In the genomic region with DNA sequence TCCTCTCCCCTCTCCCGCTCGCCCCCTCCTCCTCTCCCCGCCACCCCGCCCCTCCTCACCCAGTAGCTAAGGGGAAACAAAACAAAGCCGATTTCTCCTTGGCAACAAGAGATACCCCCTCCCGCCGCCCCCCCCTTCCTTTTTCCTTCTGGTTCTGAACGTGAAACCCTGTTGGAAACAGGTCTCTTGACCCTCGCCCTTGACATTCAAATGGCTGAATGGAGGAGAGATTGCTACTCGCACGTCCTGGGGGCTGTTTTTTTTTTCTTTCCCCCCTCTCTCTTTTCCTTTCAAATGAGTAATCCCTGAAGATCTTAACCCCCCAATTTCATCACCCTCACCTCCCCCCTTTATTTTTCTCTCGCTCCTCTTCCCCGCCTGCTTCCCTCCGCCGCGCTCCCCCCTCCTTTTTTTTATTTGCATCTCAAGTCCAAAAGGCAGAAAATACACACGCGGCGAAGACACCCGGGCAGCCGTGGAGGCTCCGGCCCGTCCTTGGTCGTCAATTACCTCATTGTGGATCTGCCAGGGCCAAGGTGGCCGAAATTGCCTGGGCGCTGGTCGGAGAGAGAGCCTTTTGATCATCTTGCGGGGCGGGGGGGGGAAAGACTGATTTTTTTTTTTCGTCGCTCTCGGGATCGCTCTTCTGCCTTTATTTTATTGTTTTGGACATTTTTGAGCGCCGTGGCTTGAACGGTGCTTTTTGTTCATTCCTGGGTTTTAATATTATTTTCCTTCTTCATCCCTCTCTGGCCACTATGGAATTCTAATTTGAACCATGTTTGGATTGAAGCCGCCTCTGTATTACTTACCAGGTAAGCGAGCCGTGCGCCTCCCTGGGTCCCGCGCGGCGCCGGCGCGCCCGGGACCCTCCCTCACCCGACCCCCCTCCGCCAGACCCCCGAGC, we compare ENCODE assay signal across 8 cellular contexts. TPM values are rescaled to one million over a fixed set of nuclear protein-coding genes. Genes with fewer than 3 reads are reported as not detected.
DNase-seq lines count a peak whose midpoint lies in the region; ATAC-seq and TF ChIP-seq lines count a peak whose summit lies in the region.

No MANE protein-coding gene starts in this region.

- ATAC-seq in lung (ENCODE audit: insufficient read depth, low FRiP score) = no peak

- peak overlapping the region; percentile 92 to 98 for H3K9ac ChIP-seq in colonic mucosa (ENCODE audit: low read depth in 2 of 2, low read length in 2 of 2)

- peak overlapping the region; percentile 98 for H3K4me3 Mint-ChIP-seq in type B pancreatic cell

- 1% methylated on average over 50 to 51 of the region's 51 CpGs for WGBS in lung, 2 donors

- intact Hi-C loops in colonic mucosa (cut with DNase I) = loop anchor here (10.0 kb wide), 1 partner anchor 131 kb away; no protein-coding TSS in a partner anchor

- peak overlapping the region; percentile 91 for H3K27ac Mint-ChIP-seq in type B pancreatic cell

- no peaks in the 10 kb centered on the region for H3K36me3 Mint-ChIP-seq in type B pancreatic cell

- TF ChIP-seq CTCF in colonic mucosa (IDR thresholded peaks at IDR 0.05) (no peak), lung (IDR thresholded peaks at IDR 0.05; ENCODE audit: control extremely low read depth, extremely low read depth) (no peak), type B pancreatic cell (conservative IDR thresholded peaks at IDR 0.05) (no peak)

- peak overlapping the region; percentile 65 for H3K4me3 ChIP-seq in colonic mucosa
- H3K4me3 ChIP-seq in lung = peak overlapping the region; percentile 75

- H3K9me3 ChIP-seq in colonic mucosa (no peaks in the 10 kb centered on the region), lung (ENCODE audit: control insufficient read depth in 2 of 2, insufficient read depth in 1 of 2, low read length in 1 of 2) (no peaks in the 10 kb centered on the region)

- H3K4me1 ChIP-seq in colonic mucosa (peaks cover 8% of the 10 kb centered on the region), lung (ENCODE audit: control insufficient read depth in 2 of 2, insufficient read depth in 2 of 2, low read length in 2 of 2) (peaks cover 3 to 10% of the 10 kb centered on the region in 2 donors)

- peak; percentile 48 for DNase-seq in DMS153 treated with DMSO at 0.1 percent for 48 hours (lab: John Stamatoyannopoulos, UW; ENCODE audit: unreplicated experiment)
- DNase-seq in HT1080 (ENCODE audit: low read depth) = peak; percentile 21
- DNase-seq in SHP77 (lab: John Stamatoyannopoulos, UW) = peak; percentile 66 to 75
- peak; percentile 76 for DNase-seq in colonic mucosa
- DNase-seq in lung (ENCODE audit: low spot score) = peak; percentile 62
- no peak for DNase-seq in type B pancreatic cell (ENCODE audit: extremely low spot score, unreplicated experiment)
- no peak for DNase-seq in activated CD4-positive, CD25-positive, alpha-beta regulatory T cell (lab: John Stamatoyannopoulos, UW)
- no peak for DNase-seq in middle frontal gyrus (ENCODE audit: extremely low spot score, low spot score)

- H3K27ac ChIP-seq in colonic mucosa = peak overlapping the region; percentile 95
- H3K27ac ChIP-seq in lung (ENCODE audit: low read depth in 1 of 2, low read length in 1 of 2) = peak overlapping the region; percentile 96 to 97

- H3K9me3 Mint-ChIP-seq in type B pancreatic cell = no peaks in the 10 kb centered on the region

- peaks cover 38% of the 10 kb centered on the region for H3K4me1 Mint-ChIP-seq in type B pancreatic cell (ENCODE audit: unreplicated experiment)

- H3K36me3 ChIP-seq in colonic mucosa (no peaks in the 10 kb centered on the region), lung (ENCODE audit: control insufficient read depth in 2 of 2, insufficient read depth in 2 of 2, low read length in 2 of 2) (no peaks in the 10 kb centered on the region)

- H3K27me3 ChIP-seq in colonic mucosa (no peaks in the 10 kb centered on the region), lung (ENCODE audit: control insufficient read depth, insufficient read depth) (no peaks in the 10 kb centered on the region)

- no peaks in the 10 kb centered on the region for H3K27me3 Mint-ChIP-seq in type B pancreatic cell

RNA-seq across cellular contexts. Expression of a gene that starts 57.3 kb away (rescaled TPM):
- total RNA-seq in HT1080 (2014; rRNA removed; shearing (Covaris generic)) = 6.3 and 10.1 TPM in 2 replicates
- 4.2 and 5.0 TPM in 2 replicates for polyA plus RNA-seq in HT1080 (2015; cell fraction: cytosol; rRNA removed)
- polyA plus RNA-seq in HT1080 (2015; cell fraction: nucleus; rRNA removed) = 9.8 and 14.4 TPM in 2 replicates
- total RNA-seq in colonic mucosa (100 to 1,000 TPM in 1 of 2 donors, 10 to 100 TPM in 1; 79.2 to 103 TPM), lung (100 to 1,000 TPM; 115 to 122 TPM), type B pancreatic cell (ENCODE audit: low replicate concordance) (101 and 112 TPM in 2 replicates)
- polyA plus RNA-seq in lung = 10 to 100 TPM; 21.3 to 34.0 TPM

Comparison
In these comparisons a context has a peak if more than half of its experiments do, and no peak if none do; other contexts are left out.
1. DNase-seq: peak in DMS153 treated with DMSO at 0.1 percent for 48 hours (single experiment), HT1080 (single experiment), SHP77 (2 of 2), colonic mucosa (single experiment) and lung (single experiment); none in type B pancreatic cell (single experiment), activated CD4-positive, CD25-positive, alpha-beta regulatory T cell (0 of 4) and middle frontal gyrus (single experiment).